Comparison of ENCODE assay signal across 14 cellular contexts in the genomic region with DNA sequence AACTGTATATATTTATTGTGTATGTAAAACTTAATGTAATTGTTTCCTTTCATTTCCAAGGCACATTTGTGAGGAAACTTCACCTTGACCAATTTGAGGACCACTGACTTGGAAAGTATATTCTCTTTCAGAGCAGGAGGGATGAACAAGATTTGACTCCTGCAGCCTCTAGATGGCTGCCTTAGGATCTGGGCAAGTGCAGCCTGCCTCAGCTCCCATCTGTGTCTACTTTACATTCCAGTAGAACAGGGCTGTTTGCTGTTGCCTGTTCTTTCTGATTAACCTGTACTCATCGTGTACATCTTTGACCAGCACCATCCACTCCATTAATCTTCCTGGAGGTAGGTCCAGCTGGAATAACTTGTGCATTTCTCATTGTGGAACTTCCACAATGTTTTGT.
DNase-seq lines count a peak whose midpoint lies in the region; ATAC-seq and TF ChIP-seq lines count a peak whose summit lies in the region.
"Had no signal": no experiment of that assay in that cellular context is flagged by ENCODE, and none has a peak within 500 bp of the region (broad histone marks: within the 10 kb centered on the region; RNA-seq: fewer than 3 reads in every experiment).

No MANE protein-coding gene starts in this region.

- H3K9me3 ChIP-seq in SK-N-SH (peaks cover 1% of the 10 kb centered on the region; the same call in 1 of the 2 replicates), WERI-Rb-1 (ENCODE audit: severe bottlenecking) (peaks cover 7% of the 10 kb centered on the region), neuronal stem cell (replicated peaks in 1 of 2; ENCODE audit: control insufficient read depth in 2 of 2, insufficient read depth in 1 of 2, low read depth in 1 of 2, low read length in 2 of 2) (no peaks in the 10 kb centered on the region), testis (no peaks in the 10 kb centered on the region)
- H3K9me3 ChIP-seq: HAP-1 had no signal

- no peaks in the 10 kb centered on the region for H3F3A ChIP-seq in SK-N-SH (replicated peaks; ENCODE audit: insufficient read depth)

- POLR2A ChIA-PET in SK-N-SH (lab: Yijun Ruan, JAX), result no interaction called here

- CTCF ChIA-PET in SK-N-SH (lab: Yijun Ruan, JAX), result interaction anchor here (0.7 to 1.2 kb wide), 3 partner anchors 11 to 25 kb away, joined by 3 to 4 read pairs (median 3); no protein-coding TSS in a partner anchor

- no peaks in the 10 kb centered on the region; the same call in 1 of the 2 replicates for H3K9me2 ChIP-seq in SK-N-SH

- DNase-seq in SK-N-SH (no peak), H7 (peak; percentile 6), WERI-Rb-1 (no peak), neuronal stem cell (ENCODE audit: low spot score) (no peak), testis (no peak), occipital lobe (lab: John Stamatoyannopoulos, UW) (no peak)
- DNase-seq: ACHN; CD4-positive, alpha-beta memory T cell; DMS53; DND-41; EL had no signal

- no peak for TF ChIP-seq EP300 in SK-N-SH (IDR thresholded peaks at IDR 0.05; ENCODE audit: borderline replicate concordance in 1 of 2, low read depth in 1 of 2, low read length in 1 of 2)

- H2BK12ac ChIP-seq in neuronal stem cell (ENCODE audit: low read length), result no peak overlapping the region

- no peak overlapping the region for H3K4ac ChIP-seq in neuronal stem cell (ENCODE audit: low read length)

- no peaks in the 10 kb centered on the region for H3K79me1 ChIP-seq in neuronal stem cell (ENCODE audit: low read depth, low read length)

- TF ChIP-seq RAD21 in SK-N-SH (IDR thresholded peaks at IDR 0.05; ENCODE audit: low read length), result no peak

- no peak overlapping the region for H3K4me2 ChIP-seq in SK-N-SH
- no peak overlapping the region for H3K4me2 ChIP-seq in neuronal stem cell (ENCODE audit: insufficient read depth, low read length, poor library complexity, severe bottlenecking)
- H3K4me2 ChIP-seq: BLaER1 had no signal

- no peak for TF ChIP-seq POLR2A in testis (IDR thresholded peaks at IDR 0.05)

- no peak overlapping the region for H3K23ac ChIP-seq in neuronal stem cell (ENCODE audit: low read depth, low read length, poor library complexity)

- H4K91ac ChIP-seq in neuronal stem cell (ENCODE audit: low read depth, low read length, poor library complexity), result no peak overlapping the region

- H3K9ac ChIP-seq in SK-N-SH (no peak overlapping the region), neuronal stem cell (ENCODE audit: low read depth, low read length, poor library complexity) (no peak overlapping the region)
- H3K9ac ChIP-seq: BLaER1 had no signal

- H2BK5ac ChIP-seq in neuronal stem cell (ENCODE audit: low read length), result no peak overlapping the region

- WGBS in SK-N-SH (ENCODE audit: low lambda C conversion rate), result 77% methylated on average over 1 of the region's 1 CpG
- WGBS in neuronal stem cell (ENCODE audit: extremely low coverage in 2 of 2, insufficient read length in 2 of 2, insufficient replicate concordance in 1 of 2), 2 donors, result no CpG with 5 or more reads among the region's 1 CpG
- 88 to 95% methylated on average over 1 of the region's 1 CpG for WGBS in testis, 2 donors

- peak; percentile 86 for ATAC-seq in SK-N-SH treated with all-trans-retinoic acid at 6 μM for 48 hours

- H2AK5ac ChIP-seq in neuronal stem cell (ENCODE audit: low read depth, low read length), result no peak overlapping the region

- H3K27me3 ChIP-seq in SK-N-SH (ENCODE audit: insufficient read depth), result no peaks in the 10 kb centered on the region
- H3K27me3 ChIP-seq in H7 (ENCODE audit: control insufficient read depth, insufficient read depth, low read length), result no peaks in the 10 kb centered on the region
- H3K27me3 ChIP-seq in WERI-Rb-1 (ENCODE audit: insufficient read depth, low read depth, severe bottlenecking), result no peaks in the 10 kb centered on the region
- no peaks in the 10 kb centered on the region for H3K27me3 ChIP-seq in neuronal stem cell (ENCODE audit: control insufficient read depth in 3 of 3, insufficient read depth in 3 of 3, low read depth in 1 of 3, low read length in 3 of 3)
- no peaks in the 10 kb centered on the region for H3K27me3 ChIP-seq in testis
- H3K27me3 ChIP-seq: BLaER1 had no signal

- H2AFZ ChIP-seq in SK-N-SH (ENCODE audit: low read depth) (no peak overlapping the region), neuronal stem cell (ENCODE audit: low read length) (no peak overlapping the region)

- no peak overlapping the region for H2BK15ac ChIP-seq in neuronal stem cell (ENCODE audit: low read length)

- intact Hi-C loops in testis (cut with DNase I; ENCODE audit: low total_unique reads), result no loop called here

- H3K4me3 ChIP-seq in SK-N-SH (ENCODE audit: low read depth in 2 of 2, low read length in 1 of 2) (no peak overlapping the region), H7 (ENCODE audit: insufficient read depth, low read depth, low read length) (no peak overlapping the region), WERI-Rb-1 (ENCODE audit: low read depth, low read length) (no peak overlapping the region), neuronal stem cell (ENCODE audit: low read length in 2 of 2) (no peak overlapping the region), testis (no peak overlapping the region)
- H3K4me3 ChIP-seq: BLaER1, HAP-1 had no signal

- TF ChIP-seq CTCF in SK-N-SH (IDR thresholded peaks at IDR 0.05), result no peak
- TF ChIP-seq CTCF in WERI-Rb-1 (IDR thresholded peaks at IDR 0.05; ENCODE audit: low read depth, low read length), result 0 out of 2 replicates have a peak, but pooled peaks have one; percentile 7
- no peak for TF ChIP-seq CTCF in testis (IDR thresholded peaks at IDR 0.05)

- H3K18ac ChIP-seq in neuronal stem cell (ENCODE audit: low read length), result no peak overlapping the region

- H4K8ac ChIP-seq in neuronal stem cell (ENCODE audit: low read depth, low read length), result no peak overlapping the region

- H3K79me2 ChIP-seq in SK-N-SH (ENCODE audit: insufficient read depth), result no peaks in the 10 kb centered on the region

- no peak overlapping the region for H2BK120ac ChIP-seq in neuronal stem cell (ENCODE audit: low read depth, low read length)

- H3K27ac ChIP-seq in SK-N-SH (ENCODE audit: low read depth in 2 of 2, low read length in 1 of 2) (peak overlapping the region in 1 of 2 experiments; percentile 36; a peak in 2 of 4 replicates), WERI-Rb-1 (no peak overlapping the region), neuronal stem cell (replicated peaks; ENCODE audit: low read length) (no peak overlapping the region), testis (no peak overlapping the region)
- H3K27ac ChIP-seq: BLaER1 had no signal

- no peaks in the 10 kb centered on the region for H3K36me3 ChIP-seq in SK-N-SH (replicated peaks in 1 of 2; ENCODE audit: control insufficient read depth in 1 of 2, insufficient read depth in 2 of 2, low read length in 1 of 2)
- no peaks in the 10 kb centered on the region for H3K36me3 ChIP-seq in H7 (replicated peaks; ENCODE audit: control insufficient read depth, insufficient read depth, low read length)
- no peaks in the 10 kb centered on the region for H3K36me3 ChIP-seq in WERI-Rb-1
- H3K36me3 ChIP-seq in neuronal stem cell (replicated peaks in 1 of 2; ENCODE audit: control insufficient read depth in 2 of 2, insufficient read depth in 2 of 2, low read length in 2 of 2), result no peaks in the 10 kb centered on the region
- no peaks in the 10 kb centered on the region for H3K36me3 ChIP-seq in testis (ENCODE audit: low read depth, missing control alignments)
- H3K36me3 ChIP-seq: BLaER1, HAP-1 had no signal

- H3K4me1 ChIP-seq in SK-N-SH (ENCODE audit: control insufficient read depth in 1 of 2, insufficient read depth in 2 of 2, low read depth in 1 of 2, low read length in 1 of 2), result no peaks in the 10 kb centered on the region
- no peaks in the 10 kb centered on the region for H3K4me1 ChIP-seq in neuronal stem cell (ENCODE audit: control insufficient read depth in 2 of 2, insufficient read depth in 1 of 2, low read depth in 1 of 2, low read length in 2 of 2)
- H3K4me1 ChIP-seq in testis, result no peaks in the 10 kb centered on the region
- H3K4me1 ChIP-seq: BLaER1, HAP-1 had no signal

- no peaks in the 10 kb centered on the region for H4K20me1 ChIP-seq in SK-N-SH (ENCODE audit: insufficient read depth)
- H4K20me1 ChIP-seq: BLaER1 had no signal

- H3K14ac ChIP-seq in neuronal stem cell (ENCODE audit: low read length), result no peak overlapping the region

TF ChIP-seq in SK-N-SH treated with all-trans-retinoic acid at 6 μM for 48 hours, 23 proteins besides CTCF, POLR2A, EP300 and RAD21 (continues in another document):
- TF ChIP-seq ESRRG (CRISPR knock-in tag; IDR thresholded peaks at IDR 0.05) (no peak), ISL1 (CRISPR knock-in tag; IDR thresholded peaks at IDR 0.05) (no peak), BACH2 (CRISPR knock-in tag; IDR thresholded peaks at IDR 0.05; ENCODE audit: borderline replicate concordance) (no peak), ZNF70 (CRISPR knock-in tag; IDR thresholded peaks at IDR 0.05) (no peak)
- TF ChIP-seq, protein P1, sequence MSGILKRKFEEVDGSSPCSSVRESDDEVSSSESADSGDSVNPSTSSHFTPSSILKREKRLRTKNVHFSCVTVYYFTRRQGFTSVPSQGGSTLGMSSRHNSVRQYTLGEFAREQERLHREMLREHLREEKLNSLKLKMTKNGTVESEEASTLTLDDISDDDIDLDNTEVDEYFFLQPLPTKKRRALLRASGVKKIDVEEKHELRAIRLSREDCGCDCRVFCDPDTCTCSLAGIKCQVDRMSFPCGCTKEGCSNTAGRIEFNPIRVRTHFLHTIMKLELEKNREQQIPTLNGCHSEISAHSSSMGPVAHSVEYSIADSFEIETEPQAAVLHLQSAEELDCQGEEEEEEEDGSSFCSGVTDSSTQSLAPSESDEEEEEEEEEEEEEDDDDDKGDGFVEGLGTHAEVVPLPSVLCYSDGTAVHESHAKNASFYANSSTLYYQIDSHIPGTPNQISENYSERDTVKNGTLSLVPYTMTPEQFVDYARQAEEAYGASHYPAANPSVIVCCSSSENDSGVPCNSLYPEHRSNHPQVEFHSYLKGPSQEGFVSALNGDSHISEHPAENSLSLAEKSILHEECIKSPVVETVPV (CRISPR knock-in tag; IDR thresholded peaks at IDR 0.05), result no peak

TF ChIP-seq in SK-N-SH, 30 proteins besides CTCF, POLR2A, EP300 and RAD21:
- no peak for TF ChIP-seq RXRA (IDR thresholded peaks at IDR 0.05; ENCODE audit: borderline replicate concordance, low read depth)
- no peak for TF ChIP-seq RCOR1 (IDR thresholded peaks at IDR 0.05; ENCODE audit: low read length)
- TF ChIP-seq, protein P2, sequence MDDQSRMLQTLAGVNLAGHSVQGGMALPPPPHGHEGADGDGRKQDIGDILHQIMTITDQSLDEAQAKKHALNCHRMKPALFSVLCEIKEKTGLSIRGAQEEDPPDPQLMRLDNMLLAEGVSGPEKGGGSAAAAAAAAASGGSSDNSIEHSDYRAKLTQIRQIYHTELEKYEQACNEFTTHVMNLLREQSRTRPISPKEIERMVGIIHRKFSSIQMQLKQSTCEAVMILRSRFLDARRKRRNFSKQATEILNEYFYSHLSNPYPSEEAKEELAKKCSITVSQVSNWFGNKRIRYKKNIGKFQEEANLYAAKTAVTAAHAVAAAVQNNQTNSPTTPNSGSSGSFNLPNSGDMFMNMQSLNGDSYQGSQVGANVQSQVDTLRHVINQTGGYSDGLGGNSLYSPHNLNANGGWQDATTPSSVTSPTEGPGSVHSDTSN (IDR thresholded peaks at IDR 0.05), result no peak
